Comparison of ENCODE assay signal across 17 cellular contexts in the genomic region with DNA sequence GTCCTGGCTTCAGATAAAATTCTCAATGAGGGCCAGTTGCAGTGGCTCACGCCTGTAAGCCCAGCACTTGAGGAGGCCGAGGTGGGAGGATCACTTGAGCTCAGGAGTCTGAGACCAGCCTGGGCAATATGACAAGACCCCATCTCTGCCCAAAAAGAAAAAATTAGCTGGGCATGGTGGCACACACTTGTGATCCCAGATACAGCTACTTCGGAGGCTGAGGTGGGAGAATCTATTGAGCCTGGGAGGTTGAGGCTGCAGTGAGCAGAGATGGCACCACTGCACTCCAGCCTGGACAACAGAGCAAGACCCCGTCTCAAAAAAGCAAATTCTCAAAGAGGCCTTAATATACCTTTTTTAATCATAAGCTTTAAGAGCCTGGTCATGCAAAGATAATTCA.
"Had no signal": no experiment of that assay in that cellular context is flagged by ENCODE, and none has a peak within 500 bp of the region (broad histone marks: within the 10 kb centered on the region; RNA-seq: fewer than 3 reads in every experiment).

No MANE protein-coding gene starts in this region.

- H3K4me3 ChIP-seq: psoas muscle, smooth muscle cell, suprapubic skin, tibial artery, upper lobe of left lung, vagina had no signal

- ATAC-seq: foreskin keratinocyte, left colon, psoas muscle had no signal

- H3K36me3 ChIP-seq: suprapubic skin, tibial artery, upper lobe of left lung, vagina had no signal

- H3K27me3 Mint-ChIP-seq: naive B cell had no signal

- H3K27me3 ChIP-seq: foreskin keratinocyte, neutrophil, suprapubic skin, tibial artery, upper lobe of left lung, vagina had no signal

- H3K4me2 ChIP-seq: smooth muscle cell had no signal

- H3K9me3 Mint-ChIP-seq: naive B cell, nephron progenitor cell had no signal

- H3K27ac ChIP-seq: foreskin keratinocyte, neutrophil, suprapubic skin, tibial artery, upper lobe of left lung, vagina had no signal

- DNase-seq: erythroblast; foreskin keratinocyte; head of caudate nucleus; hippocampal formation; left colon; mesendoderm; naive B cell; nephron progenitor cell; psoas muscle; stimulated activated CD4-positive, alpha-beta T cell treated with anti-CD3 and anti-CD28 coated beads, Interleukin-2, amount 100 ng/mL, for 48 hours; stimulated activated naive CD4-positive, alpha-beta T cell treated with Interleukin-2 at 50 U/mL for 16 hours; tibial artery; upper lobe of left lung had no signal

- H3K36me3 Mint-ChIP-seq: naive B cell had no signal

- H3K9me3 ChIP-seq: neutrophil, psoas muscle, suprapubic skin, tibial artery, upper lobe of left lung, vagina had no signal

- H3K4me3 Mint-ChIP-seq: naive B cell, nephron progenitor cell had no signal

- H3K4me1 ChIP-seq: foreskin keratinocyte, suprapubic skin, tibial artery had no signal
